ENCODE assay signal across 1 cellular context in genomic region chr9:107274096-107274495, GRCh38.
TF ChIP-seq lines count a peak whose summit lies in the region.

No MANE protein-coding gene starts in this region.

TF ChIP-seq in K562, 482 proteins besides CTCF, POLR2A, EP300 and RAD21 (continued from another document and continues in another):
- TF ChIP-seq RNF219 (CRISPR knock-in tag; IDR thresholded peaks at IDR 0.05) (no peak), MTA2 (IDR thresholded peaks at IDR 0.05; ENCODE audit: low read depth) (peak; percentile 77), POLR2G (IDR thresholded peaks at IDR 0.05; ENCODE audit: low read depth, low read length) (no peak), LEF1 (IDR thresholded peaks at IDR 0.05) (peak; percentile 51; the same call in 1 of the 2 replicates), ETS1 (conservative IDR thresholded peaks at IDR 0.05; ENCODE audit: control insufficient read depth, low read depth, low read length) (no peak), HDAC2 (IDR thresholded peaks at IDR 0.05) (peak; percentile 81; the same call in 1 of the 2 replicates), BDP1 (IDR thresholded peaks at IDR 0.05; ENCODE audit: insufficient read depth, insufficient read length) (no peak), TEAD1 (CRISPR knock-in tag; IDR thresholded peaks at IDR 0.05) (peak in 1 of 2 experiments; percentile 74; a peak in 1 of 4 replicates), MAFK (IDR thresholded peaks at IDR 0.05; ENCODE audit: low read length) (no peak), LARP7 (IDR thresholded peaks at IDR 0.05) (no peak), FOXM1 (IDR thresholded peaks at IDR 0.05; ENCODE audit: low read depth) (peak; percentile 97), FOXM1 (CRISPR knock-in tag; IDR thresholded peaks at IDR 0.05; ENCODE audit: low read depth) (peak; percentile 93; the same call in 1 of the 2 replicates), FOXP1 (CRISPR knock-in tag; IDR thresholded peaks at IDR 0.05) (no peak), POLR2H (tag; IDR thresholded peaks at IDR 0.05; ENCODE audit: low read depth) (no peak), KLF10 (CRISPR knock-in tag; IDR thresholded peaks at IDR 0.05) (no peak), BRCA1 (IDR thresholded peaks at IDR 0.05) (no peak), BRCA1 (CRISPR knock-in tag; IDR thresholded peaks at IDR 0.05) (no peak), BMI1 (IDR thresholded peaks at IDR 0.05; ENCODE audit: low read length) (no peak), POLR2AphosphoS5 (IDR thresholded peaks at IDR 0.05; ENCODE audit: control insufficient read depth, insufficient read depth, low read depth, low read length) (peak; percentile 52; the same call in 1 of the 2 replicates), ZNF277 (CRISPR knock-in tag; IDR thresholded peaks at IDR 0.05; ENCODE audit: borderline replicate concordance) (no peak), ARID1B (IDR thresholded peaks at IDR 0.05) (peak; percentile 89), TAF7 (tag; IDR thresholded peaks at IDR 0.05) (no peak), RBM22 (IDR thresholded peaks at IDR 0.05; ENCODE audit: low read depth, low read length, poor library complexity, severe bottlenecking) (no peak), CBFA2T3 (IDR thresholded peaks at IDR 0.05) (peak; percentile 84), NFYB (IDR thresholded peaks at IDR 0.05; ENCODE audit: extremely low read depth, insufficient read length) (no peak), CBFA2T2 (conservative IDR thresholded peaks at IDR 0.05) (peak; percentile 74), ZNF324 (CRISPR knock-in tag; IDR thresholded peaks at IDR 0.05) (no peak), PRMT5 (CRISPR knock-in tag; IDR thresholded peaks at IDR 0.05) (no peak), NR1H2 (CRISPR knock-in tag; IDR thresholded peaks at IDR 0.05) (no peak), WHSC1 (IDR thresholded peaks at IDR 0.05; ENCODE audit: low read length) (no peak), MEIS2 (IDR thresholded peaks at IDR 0.05; ENCODE audit: partially characterized antibody) (peak; percentile 95), HINFP (tag; conservative IDR thresholded peaks at IDR 0.05; ENCODE audit: low read depth) (no peak), TAL1 (IDR thresholded peaks at IDR 0.05) (peak; percentile 87), ZNF133 (CRISPR knock-in tag; IDR thresholded peaks at IDR 0.05) (no peak), ZBTB7A (IDR thresholded peaks at IDR 0.05; ENCODE audit: borderline replicate concordance, control insufficient read depth, low read depth, low read length) (no peak), PML (IDR thresholded peaks at IDR 0.05; ENCODE audit: low read length) (peak; percentile 74; the same call in 1 of the 2 replicates), PTTG1 (tag; IDR thresholded peaks at IDR 0.05; ENCODE audit: low read depth) (no peak), KLF6 (CRISPR knock-in tag; IDR thresholded peaks at IDR 0.05; ENCODE audit: borderline replicate concordance) (no peak), MLLT1 (IDR thresholded peaks at IDR 0.05) (peak in 1 of 2 experiments; percentile 78; a peak in 1 of 4 replicates), FOXO4 (CRISPR knock-in tag; IDR thresholded peaks at IDR 0.05) (no peak), NRF1 (conservative IDR thresholded peaks at IDR 0.05 in 1 of 2, IDR thresholded peaks at IDR 0.05 in 1 of 2) (peak in 1 of 2 experiments; percentile 8; a peak in 1 of 4 replicates), FOXA3 (CRISPR knock-in tag; conservative IDR thresholded peaks at IDR 0.05 in 1 of 2, IDR thresholded peaks at IDR 0.05 in 1 of 2) (peak; percentile 59 to 96; a peak in 3 of 4 replicates), STAG1 (CRISPR knock-in tag; IDR thresholded peaks at IDR 0.05; ENCODE audit: borderline replicate concordance) (no peak), ZBTB5 (IDR thresholded peaks at IDR 0.05) (no peak), SMARCA4 (IDR thresholded peaks at IDR 0.05) (peak; percentile 76), ZNF445 (CRISPR knock-in tag; IDR thresholded peaks at IDR 0.05; ENCODE audit: low read depth) (no peak), ESRRA (IDR thresholded peaks at IDR 0.05; ENCODE audit: borderline replicate concordance, low read depth) (peak; percentile 91; the same call in 1 of the 2 replicates), THRAP3 (IDR thresholded peaks at IDR 0.05; ENCODE audit: borderline replicate concordance) (no peak), HMBOX1 (IDR thresholded peaks at IDR 0.05) (peak; percentile 58; the same call in 1 of the 2 replicates), CCNT2 (IDR thresholded peaks at IDR 0.05; ENCODE audit: borderline replicate concordance, extremely low read depth, insufficient read length, low read depth, low read length) (peak; percentile 56), ZNF354B (CRISPR knock-in tag; IDR thresholded peaks at IDR 0.05) (no peak), CREBBP (IDR thresholded peaks at IDR 0.05; ENCODE audit: low read depth, low read length) (no peak), NBN (IDR thresholded peaks at IDR 0.05; ENCODE audit: low read depth) (no peak; the same call in 1 of the 2 replicates), ZNF436 (CRISPR knock-in tag; IDR thresholded peaks at IDR 0.05) (no peak), VEZF1 (CRISPR knock-in tag; IDR thresholded peaks at IDR 0.05) (peak; percentile 45; the same call in 1 of the 2 replicates), KHSRP (IDR thresholded peaks at IDR 0.05) (no peak), HNRNPLL (IDR thresholded peaks at IDR 0.05; ENCODE audit: low read depth, low read length, poor library complexity, severe bottlenecking) (no peak), ATF1 (CRISPR knock-in tag; IDR thresholded peaks at IDR 0.05) (no peak), ATF1 (tag; IDR thresholded peaks at IDR 0.05) (peak; percentile 11; the same call in 1 of the 2 replicates), SMAD4 (CRISPR knock-in tag; conservative IDR thresholded peaks at IDR 0.05) (0 out of 2 replicates have a peak, but pooled peaks have one; percentile 7), HSF4 (CRISPR knock-in tag; IDR thresholded peaks at IDR 0.05; ENCODE audit: borderline replicate concordance) (no peak), MTA1 (IDR thresholded peaks at IDR 0.05; ENCODE audit: borderline replicate concordance) (no peak; the same call in 1 of the 2 replicates), DPF2 (IDR thresholded peaks at IDR 0.05) (peak; percentile 62; the same call in 1 of the 2 replicates), KDM4B (IDR thresholded peaks at IDR 0.05; ENCODE audit: borderline replicate concordance in 2 of 2, low read depth in 1 of 2) (no peak), ZZZ3 (IDR thresholded peaks at IDR 0.05) (no peak), BACH1 (tag; IDR thresholded peaks at IDR 0.05) (no peak), RBM17 (IDR thresholded peaks at IDR 0.05; ENCODE audit: borderline replicate concordance, low read depth, low read length) (no peak)
